Comparison of ENCODE assay signal across 14 cellular contexts in the genomic region with DNA sequence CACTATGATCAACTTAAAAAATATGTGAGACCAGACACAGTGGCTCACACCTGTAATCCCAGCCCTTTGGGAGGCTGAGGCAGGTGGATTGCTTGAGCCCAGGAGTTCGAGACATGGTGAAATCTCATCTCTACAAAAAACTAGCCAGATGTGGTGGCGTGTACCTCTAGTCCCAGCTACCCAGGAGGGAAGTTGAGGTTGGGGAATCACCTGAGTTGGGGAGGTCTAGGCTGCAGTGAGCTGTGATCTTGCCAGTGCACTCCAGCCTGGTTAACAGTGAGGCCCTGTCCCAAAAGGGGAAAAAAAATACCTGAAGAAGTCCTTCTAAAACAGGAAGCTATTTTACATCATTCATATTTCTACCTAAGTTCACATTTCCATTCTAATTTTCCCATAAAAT.
DNase-seq lines count a peak whose midpoint lies in the region; ATAC-seq and TF ChIP-seq lines count a peak whose summit lies in the region.
"Had no signal": no experiment of that assay in that cellular context is flagged by ENCODE, and none has a peak within 500 bp of the region (broad histone marks: within the 10 kb centered on the region; RNA-seq: fewer than 3 reads in every experiment).

No MANE protein-coding gene starts in this region.

- no peaks in the 10 kb centered on the region for H3K27me3 Mint-ChIP-seq in CD8-positive, alpha-beta memory T cell

- intact Hi-C loops in transverse colon (cut with DNase I; ENCODE audit: low total_unique reads), result no loop called here

- H3K27ac ChIP-seq in SU-DHL-6 (ENCODE audit: low read depth, low read length) (0 out of 2 replicates have a peak overlapping the region, but pooled peaks have one; percentile 54), transverse colon (no peak overlapping the region)
- no peak overlapping the region for H3K27ac ChIP-seq in CD8-positive, alpha-beta memory T cell (ENCODE audit: low read depth, low read length)
- H3K27ac ChIP-seq: BLaER1 treated with 17β-estradiol and CSF1 and Interleukin-3, amounts not matched to agents 10 nM and 100 nM; ovary; SK-N-MC had no signal

- no peak overlapping the region for H2AFZ ChIP-seq in SU-DHL-6 (ENCODE audit: low read depth, low read length, severe bottlenecking)

- H3K27me3 ChIP-seq in SU-DHL-6 (ENCODE audit: low read length) (no peaks in the 10 kb centered on the region), transverse colon (no peaks in the 10 kb centered on the region)
- no peaks in the 10 kb centered on the region for H3K27me3 ChIP-seq in CD8-positive, alpha-beta memory T cell (ENCODE audit: insufficient read depth, low read length, poor library complexity, severe bottlenecking)
- H3K27me3 ChIP-seq: BLaER1 treated with 17β-estradiol and CSF1 and Interleukin-3, amounts not matched to agents 10 nM and 100 nM; ovary had no signal

- H3K27ac Mint-ChIP-seq in CD8-positive, alpha-beta memory T cell, result no peak overlapping the region
- H3K27ac Mint-ChIP-seq: activated T-helper 1 cell treated with anti-CD3 and anti-CD28 coated beads, Interleukin-12 subunit alpha, Interleukin-12 subunit beta, Interleukin-2, Interleukin-4 antibody, amounts not matched to agents 30 ng/mL and 10 ng/mL and 1 ng/mL, durations not matched to agents 14 hours and 24 hours and 36 hours had no signal

- WGBS in transverse colon (ENCODE audit: low coverage in 1 of 2), 2 donors, result 79% methylated on average over 2 of the region's 2 CpGs; no CpG with 5 or more reads in 1 of the 2 donors

- H4K20me1 ChIP-seq in SU-DHL-6 (ENCODE audit: low read depth, low read length), result no peaks in the 10 kb centered on the region
- H4K20me1 ChIP-seq: BLaER1 treated with 17β-estradiol and CSF1 and Interleukin-3, amounts not matched to agents 10 nM and 100 nM had no signal

- ATAC-seq in GM18858 (IDR thresholded peaks at IDR 0.05; ENCODE audit: unreplicated experiment) (peak; percentile 25), GM21390 (IDR thresholded peaks at IDR 0.05; ENCODE audit: unreplicated experiment) (peak; percentile 42), HG02981 (IDR thresholded peaks at IDR 0.05; ENCODE audit: unreplicated experiment) (peak; percentile 49)

- H3K9ac ChIP-seq in SU-DHL-6 (ENCODE audit: low read length), result no peak overlapping the region
- H3K9ac ChIP-seq: BLaER1 treated with 17β-estradiol and CSF1 and Interleukin-3, amounts not matched to agents 10 nM and 100 nM had no signal

- in situ Hi-C loops in ACHN (cut with HindIII; ENCODE audit: low pct_ligation_motif_present, low pct_unique_long_range_greater_than_20kb, low sequenced_read_pairs) (no loop called here), transverse colon (cut with MboI; ENCODE audit: low pct_ligation_motif_present in 1 of 4, low pct_unique_long_range_greater_than_20kb in 1 of 4, low sequenced_read_pairs in 3 of 4) (no loop called here)

- no peak for TF ChIP-seq POLR2A in transverse colon (IDR thresholded peaks at IDR 0.05)

- DNase-seq in CD8-positive, alpha-beta memory T cell, result no peak
- DNase-seq in ACHN, result no peak
- DNase-seq in transverse colon, result no peak
- DNase-seq in COR-L47 (lab: John Stamatoyannopoulos, UW), result no peak
- DNase-seq: mesenchymal stem cell, NCI-H1048, ovary had no signal

- H3K36me3 Mint-ChIP-seq in CD8-positive, alpha-beta memory T cell, result peaks cover 0 to 3% (median 0%) of the 10 kb centered on the region in 3 donors

- H3K79me2 ChIP-seq in SU-DHL-6 (ENCODE audit: insufficient read depth, low read length), result no peaks in the 10 kb centered on the region

- peak overlapping the region; percentile 22 for H3K4me2 ChIP-seq in SU-DHL-6 (ENCODE audit: low read depth, low read length, poor library complexity, severe bottlenecking)
- H3K4me2 ChIP-seq: BLaER1 treated with 17β-estradiol and CSF1 and Interleukin-3, amounts not matched to agents 10 nM and 100 nM had no signal

- TF ChIP-seq EP300 in transverse colon (IDR thresholded peaks at IDR 0.05; ENCODE audit: low read depth), result no peak

- peaks cover 4 to 15% (median 13%) of the 10 kb centered on the region in 3 donors for H3K4me1 Mint-ChIP-seq in CD8-positive, alpha-beta memory T cell

- no peaks in the 10 kb centered on the region for H3F3A ChIP-seq in SU-DHL-6 (ENCODE audit: insufficient read depth)

- POLR2A ChIA-PET in CD8-positive, alpha-beta memory T cell (lab: Charles Lee), result interaction anchor here (0.6 kb wide), 1 partner anchor 113 kb away, joined by 3 read pairs; no protein-coding TSS in a partner anchor

- no peaks in the 10 kb centered on the region for H3K36me3 ChIP-seq in SU-DHL-6 (ENCODE audit: low read length)
- H3K36me3 ChIP-seq in CD8-positive, alpha-beta memory T cell (ENCODE audit: insufficient read depth, low read length), result no peaks in the 10 kb centered on the region
- H3K36me3 ChIP-seq in transverse colon, result no peaks in the 10 kb centered on the region
- H3K36me3 ChIP-seq: BLaER1 treated with 17β-estradiol and CSF1 and Interleukin-3, amounts not matched to agents 10 nM and 100 nM; ovary had no signal

- H3K4me1 ChIP-seq in CD8-positive, alpha-beta memory T cell (ENCODE audit: insufficient read depth, low read length), result no peaks in the 10 kb centered on the region
- peaks cover 0 to 3% (median under 1%) of the 10 kb centered on the region in 4 donors for H3K4me1 ChIP-seq in transverse colon

- no peak overlapping the region for H3K4me3 ChIP-seq in SU-DHL-6 (ENCODE audit: insufficient read depth, low read length, poor library complexity, severe bottlenecking)
- no peak overlapping the region for H3K4me3 ChIP-seq in CD8-positive, alpha-beta memory T cell (ENCODE audit: low read length)
- no peak overlapping the region for H3K4me3 ChIP-seq in transverse colon
- H3K4me3 ChIP-seq: BLaER1 treated with 17β-estradiol and CSF1 and Interleukin-3, amounts not matched to agents 10 nM and 100 nM; ovary; SK-N-MC had no signal

- H3K9me3 ChIP-seq in SU-DHL-6 (ENCODE audit: insufficient read depth, low read length), result no peaks in the 10 kb centered on the region
- H3K9me3 ChIP-seq in CD8-positive, alpha-beta memory T cell (ENCODE audit: low read length), result no peaks in the 10 kb centered on the region
- H3K9me3 ChIP-seq in transverse colon, result no peaks in the 10 kb centered on the region
- H3K9me3 ChIP-seq: BLaER1 treated with 17β-estradiol and CSF1 and Interleukin-3, amounts not matched to agents 10 nM and 100 nM; ovary had no signal

- TF ChIP-seq CTCF in SU-DHL-6 (IDR thresholded peaks at IDR 0.05; ENCODE audit: insufficient read depth, low read length, poor library complexity, severe bottlenecking), result no peak
- TF ChIP-seq CTCF in transverse colon (IDR thresholded peaks at IDR 0.05), result no peak

- no peaks in the 10 kb centered on the region for H3K9me3 Mint-ChIP-seq in CD8-positive, alpha-beta memory T cell
- H3K9me3 Mint-ChIP-seq: activated T-helper 1 cell treated with anti-CD3 and anti-CD28 coated beads, Interleukin-12 subunit alpha, Interleukin-12 subunit beta, Interleukin-2, Interleukin-4 antibody, amounts not matched to agents 30 ng/mL and 10 ng/mL and 1 ng/mL, durations not matched to agents 14 hours and 24 hours and 36 hours had no signal

- CTCF ChIA-PET in CD8-positive, alpha-beta memory T cell (lab: Charles Lee), result no interaction called here

- no peaks in the 10 kb centered on the region for H3K9me2 ChIP-seq in SU-DHL-6 (replicated peaks; ENCODE audit: insufficient read depth, low read length)

- H3K4me3 Mint-ChIP-seq in CD8-positive, alpha-beta memory T cell, result peak overlapping the region in 1 of 7 donors; percentile 37
- H3K4me3 Mint-ChIP-seq: activated T-helper 1 cell treated with anti-CD3 and anti-CD28 coated beads, Interleukin-12 subunit alpha, Interleukin-12 subunit beta, Interleukin-2, Interleukin-4 antibody, amounts not matched to agents 30 ng/mL and 10 ng/mL and 1 ng/mL, durations not matched to agents 14 hours and 24 hours and 36 hours had no signal
